ENCODE assay signal across 18 cellular contexts in the genomic region with DNA sequence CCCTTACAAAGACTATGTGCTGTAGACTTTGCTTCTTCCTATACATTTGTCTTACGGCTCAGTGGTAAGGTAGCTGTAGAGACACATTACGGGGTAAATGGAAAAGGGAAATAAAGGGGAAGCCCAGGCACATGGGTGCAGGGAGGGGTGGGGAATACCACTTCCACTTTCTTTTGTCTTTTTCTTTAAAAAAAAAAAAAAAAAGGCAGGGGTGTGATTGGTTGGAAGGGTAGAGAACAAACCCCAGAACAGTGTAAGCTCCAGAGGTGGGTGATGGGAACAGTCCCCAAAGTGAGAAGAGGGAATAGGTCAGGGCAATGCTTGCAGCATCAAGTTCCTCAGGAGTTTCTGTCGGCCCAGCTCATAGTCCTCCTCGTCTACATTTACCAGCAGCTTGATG. TPM values are rescaled to one million over a fixed set of nuclear protein-coding genes. Genes with fewer than 3 reads are reported as not detected.
DNase-seq lines count a peak whose midpoint lies in the region; ATAC-seq and TF ChIP-seq lines count a peak whose summit lies in the region.
"Had no signal": no experiment of that assay in that cellular context is flagged by ENCODE, and none has a peak within 500 bp of the region (broad histone marks: within the 10 kb centered on the region; RNA-seq: fewer than 3 reads in every experiment).

No MANE protein-coding gene starts in this region.

- ATAC-seq in memory B cell (ENCODE audit: low read depth) (peak; percentile 23), HG02642 (IDR thresholded peaks at IDR 0.05; ENCODE audit: poor library complexity, unreplicated experiment) (no peak)

- no peaks in the 10 kb centered on the region for H3K27me3 Mint-ChIP-seq in memory B cell
- H3K27me3 Mint-ChIP-seq: activated CD4-positive, alpha-beta T cell treated with anti-CD3 and anti-CD28 coated beads, Interleukin-2, amount 10 ng/mL, durations not matched to agents 7 days and 5 days had no signal

- H3K9me3 ChIP-seq in prostate gland: no peaks in the 10 kb centered on the region
- H3K9me3 ChIP-seq: ovary, tibial nerve had no signal

- peaks cover 8 to 25% of the 10 kb centered on the region in 2 donors for H3K36me3 ChIP-seq in prostate gland
- H3K36me3 ChIP-seq: ovary had no signal

- peak overlapping the region; percentile 48 for H3K4me3 Mint-ChIP-seq in memory B cell
- H3K4me3 Mint-ChIP-seq: activated CD4-positive, alpha-beta T cell treated with anti-CD3 and anti-CD28 coated beads, Interleukin-2, amount 10 ng/mL, durations not matched to agents 7 days and 5 days; activated T-helper 1 cell treated with anti-CD3 and anti-CD28 coated beads, Interleukin-12 subunit alpha, Interleukin-12 subunit beta, Interleukin-2, Interleukin-4 antibody, amounts not matched to agents 30 ng/mL and 10 ng/mL and 1 ng/mL, durations not matched to agents 14 hours and 24 hours and 36 hours had no signal

- H3K27me3 ChIP-seq in prostate gland (replicated peaks; ENCODE audit: insufficient read depth): no peaks in the 10 kb centered on the region
- H3K27me3 ChIP-seq: ovary, tibial nerve had no signal

- peak overlapping the region; percentile 43; the same call in 1 of the 2 replicates for H3K27ac ChIP-seq in RWPE1
- H3K27ac ChIP-seq in prostate gland: no peak overlapping the region
- H3K27ac ChIP-seq: C4-2B, ovary, tibial nerve had no signal

- intact Hi-C loops in prostate gland (cut with DNase I): no loop called here

- H3K4me3 ChIP-seq in prostate gland: no peak overlapping the region
- H3K4me3 ChIP-seq: ovary, tibial nerve had no signal

- H3K36me3 Mint-ChIP-seq in memory B cell: peaks cover 27% of the 10 kb centered on the region

- peaks cover 11% of the 10 kb centered on the region for H3K4me1 ChIP-seq in prostate gland (replicated peaks)

- TF ChIP-seq CTCF in GM13976 (IDR thresholded peaks at IDR 0.05; ENCODE audit: borderline replicate concordance, control extremely low read depth, extremely low read depth, insufficient read depth, missing control alignments) (no peak), RWPE1 (conservative IDR thresholded peaks at IDR 0.05; ENCODE audit: low read depth) (no peak), prostate gland (IDR thresholded peaks at IDR 0.05) (no peak)

- H3K27ac Mint-ChIP-seq in memory B cell: peak overlapping the region; percentile 88

- H3K9me3 Mint-ChIP-seq in memory B cell: no peaks in the 10 kb centered on the region
- H3K9me3 Mint-ChIP-seq: activated CD4-positive, alpha-beta T cell treated with anti-CD3 and anti-CD28 coated beads, Interleukin-2, amount 10 ng/mL, durations not matched to agents 7 days and 5 days; activated T-helper 1 cell treated with anti-CD3 and anti-CD28 coated beads, Interleukin-12 subunit alpha, Interleukin-12 subunit beta, Interleukin-2, Interleukin-4 antibody, amounts not matched to agents 30 ng/mL and 10 ng/mL and 1 ng/mL, durations not matched to agents 14 hours and 24 hours and 36 hours had no signal

- DNase-seq in CD1c-positive myeloid dendritic cell (ENCODE audit: extremely low spot score) (peak; percentile 68), GM13976 (ENCODE audit: low spot score) (peak; percentile 38), RWPE1 (ENCODE audit: low spot score) (no peak), memory B cell (ENCODE audit: low spot score in 2 of 2) (no peak), prostate gland (ENCODE audit: low spot score) (no peak), NCI-H146 (lab: John Stamatoyannopoulos, UW) (no peak)
- DNase-seq: activated CD4-positive, alpha-beta T cell treated with anti-CD3 and anti-CD28 coated beads, Interleukin-2, amount 10 ng/mL, durations not matched to agents 7 days and 5 days; NCI-H1417 treated with DMSO at 0.1 percent for 48 hours; ovary; SHP77 treated with DMSO at 0.1 percent for 48 hours; stimulated activated CD4-positive, alpha-beta T cell treated with anti-CD3 and anti-CD28 coated beads, Interleukin-4, amount 100 ng/mL, for 24 hours; stimulated activated CD8-positive, alpha-beta memory T cell treated with anti-CD3 and anti-CD28 coated beads, Interleukin-4, amount 100 ng/mL, for 48 hours; T-helper 9 cell had no signal

- H3K4me1 Mint-ChIP-seq in memory B cell: peaks cover 35% of the 10 kb centered on the region

- in situ Hi-C loops in GM13976 (cut with MboI; ENCODE audit: low sequenced_read_pairs, unreplicated experiment): no loop called here

- TF ChIP-seq POLR2A in prostate gland (IDR thresholded peaks at IDR 0.05): no peak

- CTCF ChIA-PET in RWPE1 (lab: Yijun Ruan, JAX): interaction anchor here (0.6 to 0.9 kb wide), 2 partner anchors 19 to 345 kb away, joined by 3 to 4 read pairs; no protein-coding TSS in a partner anchor

- POLR2A ChIA-PET in RWPE1 (lab: Yijun Ruan, JAX; ENCODE audit: low non-redundant PET): interaction anchor here (0.6 kb wide), 1 partner anchor 11 kb away, joined by 6 read pairs; no protein-coding TSS in a partner anchor

- 76% methylated on average over 4 of the region's 4 CpGs for WGBS in prostate gland

RNA-seq across cellular contexts. Expression of a gene that starts 3.9 kb away (rescaled TPM):
- 10 to 100 TPM; 31.1 to 51.7 TPM for total RNA-seq in prostate gland

RNA-seq across cellular contexts. Expression of a gene that starts 4.0 kb away (rescaled TPM):
- total RNA-seq in prostate gland: 10 to 100 TPM; 33.6 to 36.0 TPM

RNA-seq across cellular contexts. Expression of a gene that starts 10.6 kb away (rescaled TPM):
- 10 to 100 TPM; 30.1 to 41.5 TPM for total RNA-seq in prostate gland

RNA-seq across cellular contexts. Expression of a gene that starts 23.7 kb away (rescaled TPM):
- total RNA-seq in prostate gland: 10 to 100 TPM; 24.8 to 33.3 TPM
- total RNA-seq: activated T-helper 1 cell treated with anti-CD3 and anti-CD28 coated beads, Interleukin-12 subunit alpha, Interleukin-12 subunit beta, Interleukin-2, Interleukin-4 antibody, amounts not matched to agents 30 ng/mL and 10 ng/mL and 1 ng/mL, durations not matched to agents 14 hours and 24 hours and 36 hours; Daoy had no signal

RNA-seq across cellular contexts. Expression of a gene that starts 31.9 kb away (rescaled TPM):
- 10 to 100 TPM; 71.3 to 72.8 TPM for total RNA-seq in prostate gland

Comparison
In these comparisons a context has a peak if more than half of its experiments do, and no peak if none do; other contexts are left out.
1. DNase-seq: peak in CD1c-positive myeloid dendritic cell (single experiment) and GM13976 (single experiment); none in RWPE1 (single experiment), memory B cell (0 of 2), prostate gland (single experiment) and NCI-H146 (single experiment).